31 cellular contexts compared by ENCODE assay signal in the genomic region with DNA sequence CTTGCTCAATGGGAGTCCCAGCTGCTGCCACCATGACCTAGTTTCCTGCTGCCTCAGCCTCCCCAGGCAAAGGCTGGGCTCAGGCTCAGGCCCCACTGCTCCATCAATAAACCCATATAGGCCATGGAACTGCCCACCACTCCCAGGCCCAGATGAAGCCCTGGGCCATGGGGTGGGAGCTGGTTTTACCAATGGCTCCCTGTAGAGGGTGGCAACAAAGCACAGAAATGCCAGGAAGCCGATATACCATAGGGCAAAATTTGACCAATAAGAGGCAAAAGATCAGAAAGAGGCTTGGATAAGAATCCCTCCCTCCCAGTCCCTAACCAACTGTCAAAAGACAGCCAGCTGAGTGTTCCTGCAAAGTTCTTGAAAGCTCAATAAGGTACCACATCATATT.
"Had no signal": no experiment of that assay in that cellular context is flagged by ENCODE, and none has a peak within 500 bp of the region (broad histone marks: within the 10 kb centered on the region; RNA-seq: fewer than 3 reads in every experiment).

No MANE protein-coding gene starts in this region.

- H3K27me3 ChIP-seq: adrenal gland, body of pancreas, breast epithelium, Peyer's patch had no signal

- H3K4me1 Mint-ChIP-seq: activated CD4-positive, alpha-beta T cell treated with anti-CD3 and anti-CD28 coated beads for 36 hours; activated CD4-positive, alpha-beta T cell treated with anti-CD3 and anti-CD28 coated beads, Interleukin-2, amount 10 ng/mL, durations not matched to agents 7 days and 5 days had no signal

- H3K36me3 ChIP-seq: adrenal gland, breast epithelium, Peyer's patch had no signal

- H3K36me3 Mint-ChIP-seq: activated naive CD4-positive, alpha-beta T cell treated with anti-CD3 and anti-CD28 coated beads, Interleukin-2, amount 50 U/mL, for 72 hours had no signal

- H3K9me3 Mint-ChIP-seq: activated CD4-positive, alpha-beta T cell treated with anti-CD3 and anti-CD28 coated beads, Interleukin-2, amount 10 ng/mL, durations not matched to agents 7 days and 5 days; activated T-cell treated with anti-CD3 and anti-CD28 coated beads, Interleukin-2, amount 50 U/mL, for 24 hours; activated T-helper 2 cell treated with anti-CD3 and anti-CD28 coated beads, Interferon-gamma antibody, Interleukin-2, Interleukin-4, amounts not matched to agents 10 μg/mL and 5 μg/mL and 100 μg/mL, durations not matched to agents 14 hours and 24 hours and 36 hours had no signal

- H3K4me3 ChIP-seq: adrenal gland, body of pancreas, breast epithelium, Peyer's patch had no signal

- H3K27ac Mint-ChIP-seq: activated CD4-positive, alpha-beta T cell treated with anti-CD3 and anti-CD28 coated beads for 36 hours; activated CD4-positive, alpha-beta T cell treated with anti-CD3 and anti-CD28 coated beads, Interleukin-2, amount 10 ng/mL, durations not matched to agents 7 days and 5 days; activated CD8-positive, alpha-beta T cell treated with anti-CD3 and anti-CD28 coated beads, Interleukin-2, amount 10 ng/mL, durations not matched to agents 7 days and 5 days; activated naive CD4-positive, alpha-beta T cell treated with anti-CD3 and anti-CD28 coated beads, Interleukin-2, amount 50 U/mL, for 72 hours; activated T-cell treated with anti-CD3 and anti-CD28 coated beads, Interleukin-2, amount 50 U/mL, for 24 hours; activated T-helper 2 cell treated with anti-CD3 and anti-CD28 coated beads, Interferon-gamma antibody, Interleukin-2, Interleukin-4, amounts not matched to agents 10 μg/mL and 5 μg/mL and 100 μg/mL, durations not matched to agents 14 hours and 24 hours and 36 hours had no signal

- H3K27me3 Mint-ChIP-seq: activated CD4-positive, alpha-beta T cell treated with anti-CD3 and anti-CD28 coated beads, Interleukin-2, amount 10 ng/mL, durations not matched to agents 7 days and 5 days; activated T-cell treated with anti-CD3 and anti-CD28 coated beads, Interleukin-2, amount 50 U/mL, for 24 hours had no signal

- H3K4me3 Mint-ChIP-seq: activated CD4-positive, alpha-beta T cell treated with anti-CD3 and anti-CD28 coated beads for 36 hours; activated CD4-positive, alpha-beta T cell treated with anti-CD3 and anti-CD28 coated beads, Interleukin-2, amount 10 ng/mL, durations not matched to agents 7 days and 5 days; activated CD8-positive, alpha-beta T cell treated with anti-CD3 and anti-CD28 coated beads, Interleukin-2, amount 10 ng/mL, durations not matched to agents 7 days and 5 days; activated T-cell treated with anti-CD3 and anti-CD28 coated beads, Interleukin-2, amount 50 U/mL, for 24 hours had no signal

- ATAC-seq: activated CD4-positive, alpha-beta T cell treated with anti-CD3 and anti-CD28 coated beads for 36 hours; activated CD4-positive, CD25-positive, alpha-beta regulatory T cell treated with anti-CD3 and anti-CD28 coated beads, Interleukin-2, amount 50 U/mL, for 24 hours; activated CD8-positive, alpha-beta T cell treated with anti-CD3 and anti-CD28 coated beads, Interleukin-2, amount 10 ng/mL, durations not matched to agents 7 days and 5 days; activated naive CD4-positive, alpha-beta T cell treated with anti-CD3 and anti-CD28 coated beads, Interleukin-2, amount 50 U/mL, for 72 hours; body of pancreas; PC-3; Right ventricle myocardium inferior had no signal

- H3K4me1 ChIP-seq: adrenal gland, body of pancreas, breast epithelium, Peyer's patch had no signal

- H3K27ac ChIP-seq: adrenal gland, body of pancreas, breast epithelium, Peyer's patch had no signal

- DNase-seq: activated CD4-positive, alpha-beta T cell treated with anti-CD3 and anti-CD28 coated beads for 36 hours; activated CD4-positive, alpha-beta T cell treated with anti-CD3 and anti-CD28 coated beads, Interleukin-2, amount 10 ng/mL, durations not matched to agents 7 days and 5 days; activated CD4-positive, alpha-beta T cell treated with anti-CD3 and anti-CD28 coated beads, Interleukin-2, amount 50 U/mL, for 48 hours; activated CD8-positive, alpha-beta T cell treated with anti-CD3 and anti-CD28 coated beads, Interleukin-2, amount 10 ng/mL, durations not matched to agents 7 days and 5 days; activated gamma-delta T cell; activated naive CD4-positive, alpha-beta T cell treated with Interleukin-2 at 50 U/mL for 16 hours; activated T-cell treated with anti-CD3 and anti-CD28 coated beads, Interleukin-2, amount 50 U/mL, for 24 hours; adrenal gland; NCI-H1092 treated with DMSO at 0.1 percent for 48 hours; NCI-H1417; NCI-H146; NCI-H187; NCI-H2029 treated with DMSO at 0.1 percent for 48 hours; NCI-H2107; NCI-H2171 treated with DMSO at 0.1 percent for 48 hours; NCI-H226; NCI-H524 treated with DMSO at 0.1 percent for 48 hours; PC-3; Peyer's patch; RPMI8226; SIG-M5; SW 1271; T-helper 1 cell; T-helper 2 cell; T-helper 9 cell had no signal
